ENCODE assay signal across 2 cellular contexts in genomic region chr3:14152233-14152962, GRCh38.
TF ChIP-seq lines count a peak whose summit lies in the region.

No MANE protein-coding gene starts in this region.

TF ChIP-seq in H1, 55 proteins besides CTCF, POLR2A, EP300 and RAD21:
- no peak for TF ChIP-seq ASH2L (IDR thresholded peaks at IDR 0.05; ENCODE audit: low read length)
- no peak for TF ChIP-seq SP4 (IDR thresholded peaks at IDR 0.05; ENCODE audit: low read length)
- no peak for TF ChIP-seq TBP (IDR thresholded peaks at IDR 0.05; ENCODE audit: low read depth, low read length)
- no peak for TF ChIP-seq NRF1 (IDR thresholded peaks at IDR 0.05; ENCODE audit: low read depth, low read length)
- TF ChIP-seq, protein P1, sequence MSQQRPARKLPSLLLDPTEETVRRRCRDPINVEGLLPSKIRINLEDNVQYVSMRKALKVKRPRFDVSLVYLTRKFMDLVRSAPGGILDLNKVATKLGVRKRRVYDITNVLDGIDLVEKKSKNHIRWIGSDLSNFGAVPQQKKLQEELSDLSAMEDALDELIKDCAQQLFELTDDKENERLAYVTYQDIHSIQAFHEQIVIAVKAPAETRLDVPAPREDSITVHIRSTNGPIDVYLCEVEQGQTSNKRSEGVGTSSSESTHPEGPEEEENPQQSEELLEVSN (IDR thresholded peaks at IDR 0.05), result no peak
TF ChIP-seq in H1: peak in this region for 0.

TF ChIP-seq in HEK293T, 16 proteins besides CTCF, POLR2A, EP300 and RAD21:
- TF ChIP-seq FOXK2 (IDR thresholded peaks at IDR 0.05) (no peak), CTBP1 (IDR thresholded peaks at IDR 0.05; ENCODE audit: borderline replicate concordance) (no peak), PKNOX1 (IDR thresholded peaks at IDR 0.05) (no peak), FOXA1 (IDR thresholded peaks at IDR 0.05) (no peak), TARDBP (IDR thresholded peaks at IDR 0.05) (no peak), ELF4 (IDR thresholded peaks at IDR 0.05) (no peak), HDGF (IDR thresholded peaks at IDR 0.05; ENCODE audit: borderline replicate concordance) (no peak), BHLHE40 (IDR thresholded peaks at IDR 0.05; ENCODE audit: borderline replicate concordance) (no peak), SUZ12 (IDR thresholded peaks at IDR 0.05) (no peak), FOXM1 (IDR thresholded peaks at IDR 0.05; ENCODE audit: borderline replicate concordance) (no peak), NFRKB (IDR thresholded peaks at IDR 0.05) (no peak), ZNF384 (IDR thresholded peaks at IDR 0.05) (no peak), ARNT (IDR thresholded peaks at IDR 0.05) (no peak), LEF1 (IDR thresholded peaks at IDR 0.05; ENCODE audit: borderline replicate concordance) (no peak), SP1 (IDR thresholded peaks at IDR 0.05) (no peak), L3MBTL2 (conservative IDR thresholded peaks at IDR 0.05) (no peak)
